In the genomic region with DNA sequence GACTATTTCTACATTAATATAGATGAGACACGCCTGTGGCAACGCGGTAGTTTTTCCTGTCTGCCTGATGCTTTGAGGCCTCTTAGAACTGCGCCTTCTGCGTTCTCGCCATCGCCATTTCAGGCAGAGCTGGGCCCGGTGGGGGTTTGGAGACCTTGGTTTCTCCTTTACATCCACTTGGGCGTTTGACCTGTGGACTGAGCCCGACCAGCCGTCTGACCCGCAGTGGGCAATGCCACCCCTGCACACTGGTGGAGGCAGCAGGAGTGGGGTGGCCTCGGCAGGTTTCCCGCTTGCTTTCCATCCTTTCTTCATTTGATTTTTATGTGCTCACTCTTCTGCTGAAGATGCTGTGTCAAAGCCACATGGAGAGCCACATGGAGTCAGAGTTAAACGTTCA, we compare ENCODE assay signal across 17 cellular contexts.
DNase-seq lines count a peak whose midpoint lies in the region; ATAC-seq and TF ChIP-seq lines count a peak whose summit lies in the region.
"Had no signal": no experiment of that assay in that cellular context is flagged by ENCODE, and none has a peak within 500 bp of the region (broad histone marks: within the 10 kb centered on the region; RNA-seq: fewer than 3 reads in every experiment).

No MANE protein-coding gene starts in this region.

- WGBS in endodermal cell (ENCODE audit: insufficient coverage in 1 of 2, insufficient read length in 1 of 2), 2 experiments, result 77 to 89% methylated on average over 5 to 15 of the region's 15 CpGs

- no peak overlapping the region for H3K9ac ChIP-seq in BLaER1 treated with 17β-estradiol and CSF1 and Interleukin-3, amounts not matched to agents 10 nM and 100 nM
- no peak overlapping the region for H3K9ac ChIP-seq in endodermal cell (ENCODE audit: extremely low read depth, low read length, poor library complexity, severe bottlenecking)

- H3K4me1 Mint-ChIP-seq in endodermal cell, result no peaks in the 10 kb centered on the region
- H3K4me1 Mint-ChIP-seq in stimulated activated effector memory CD8-positive, alpha-beta T cell treated with anti-CD3 and anti-CD28 coated beads, Interleukin-12 subunit alpha, Interleukin-12 subunit beta, amount 100 ng/mL, for 72 hours, result peaks cover 26% of the 10 kb centered on the region
- H3K4me1 Mint-ChIP-seq: GM23338 had no signal

- H3K27me3 Mint-ChIP-seq in endodermal cell (ENCODE audit: insufficient read depth), result no peaks in the 10 kb centered on the region
- H3K27me3 Mint-ChIP-seq: CD4-positive, alpha-beta memory T cell; IgD-negative memory B cell had no signal

- DNase-seq in endodermal cell (peak; percentile 23), Kasumi-1 (lab: John Stamatoyannopoulos, UW) (no peak), NCI-H1417 (lab: John Stamatoyannopoulos, UW) (no peak)
- no peak for DNase-seq in stimulated activated effector memory CD8-positive, alpha-beta T cell treated with anti-CD3 and anti-CD28 coated beads, Interleukin-12 subunit alpha, Interleukin-12 subunit beta, amount 100 ng/mL, for 72 hours (ENCODE audit: low spot score in 2 of 2)
- DNase-seq: ACHN; BE2C; CD4-positive, alpha-beta memory T cell; DMS153; DMS79; GDM1; HFFc6 had no signal

- no peak overlapping the region for H3K27ac Mint-ChIP-seq in endodermal cell
- peak overlapping the region; percentile 34 for H3K27ac Mint-ChIP-seq in stimulated activated effector memory CD8-positive, alpha-beta T cell treated with anti-CD3 and anti-CD28 coated beads, Interleukin-12 subunit alpha, Interleukin-12 subunit beta, amount 100 ng/mL, for 72 hours
- H3K27ac Mint-ChIP-seq: CD14-positive monocyte, GM23338, HFFc6 had no signal

- H3K36me3 ChIP-seq in BLaER1 treated with 17β-estradiol and CSF1 and Interleukin-3, amounts not matched to agents 10 nM and 100 nM, result peaks cover 49 to 85% (median 68%) of the 10 kb centered on the region in 11 experiments
- H3K36me3 ChIP-seq in endodermal cell (ENCODE audit: control insufficient read depth, insufficient read depth, low read length), result peaks cover 44% of the 10 kb centered on the region
- H3K36me3 ChIP-seq: BE2C had no signal

- H3K4me2 ChIP-seq in BLaER1 treated with 17β-estradiol and CSF1 and Interleukin-3, amounts not matched to agents 10 nM and 100 nM, result peak overlapping the region in 8 of 11 experiments; percentile 18 to 72 (median 57); a peak in 12 of 22 replicates
- H3K4me2 ChIP-seq: GM23338 had no signal

- no peaks in the 10 kb centered on the region for H3K9me3 Mint-ChIP-seq in endodermal cell
- H3K9me3 Mint-ChIP-seq in stimulated activated effector memory CD8-positive, alpha-beta T cell treated with anti-CD3 and anti-CD28 coated beads, Interleukin-12 subunit alpha, Interleukin-12 subunit beta, amount 100 ng/mL, for 72 hours, result no peaks in the 10 kb centered on the region
- H3K9me3 Mint-ChIP-seq: CD14-positive monocyte; CD4-positive, alpha-beta memory T cell; GM23338; HFFc6; IgD-negative memory B cell had no signal

- H4K20me1 ChIP-seq in BLaER1 treated with 17β-estradiol and CSF1 and Interleukin-3, amounts not matched to agents 10 nM and 100 nM, result peaks cover 31 to 99% (median 51%) of the 10 kb centered on the region in 11 experiments; a peak in 21 of 22 replicates

- ATAC-seq in stimulated activated effector memory CD8-positive, alpha-beta T cell treated with anti-CD3 and anti-CD28 coated beads, Interleukin-12 subunit alpha, Interleukin-12 subunit beta, amount 100 ng/mL, for 72 hours, result no peak
- ATAC-seq in GM21737 (IDR thresholded peaks at IDR 0.05; ENCODE audit: unreplicated experiment), result no peak
- ATAC-seq: GM23338, HCT116 had no signal

- H3K9me3 ChIP-seq in BLaER1 treated with 17β-estradiol and CSF1 and Interleukin-3, amounts not matched to agents 10 nM and 100 nM (replicated peaks in 1 of 11), result peaks cover 0 to 4% (median 0%) of the 10 kb centered on the region in 11 experiments; a peak in 2 of 22 replicates
- no peaks in the 10 kb centered on the region for H3K9me3 ChIP-seq in endodermal cell (ENCODE audit: control insufficient read depth, low read length)
- H3K9me3 ChIP-seq: BE2C had no signal

- no peak overlapping the region for H3K4me3 Mint-ChIP-seq in endodermal cell
- H3K4me3 Mint-ChIP-seq in stimulated activated effector memory CD8-positive, alpha-beta T cell treated with anti-CD3 and anti-CD28 coated beads, Interleukin-12 subunit alpha, Interleukin-12 subunit beta, amount 100 ng/mL, for 72 hours, result no peak overlapping the region
- H3K4me3 Mint-ChIP-seq: CD14-positive monocyte, GM23338, HFFc6, IgD-negative memory B cell had no signal

- H3K27me3 ChIP-seq in BLaER1 treated with 17β-estradiol and CSF1 and Interleukin-3, amounts not matched to agents 10 nM and 100 nM, result no peaks in the 10 kb centered on the region
- H3K27me3 ChIP-seq in endodermal cell (ENCODE audit: control insufficient read depth, insufficient read depth, low read length, poor library complexity, severe bottlenecking), result no peaks in the 10 kb centered on the region
- H3K27me3 ChIP-seq: BE2C had no signal

- H3K27ac ChIP-seq in BLaER1 treated with 17β-estradiol and CSF1 and Interleukin-3, amounts not matched to agents 10 nM and 100 nM, result no peak overlapping the region
- no peak overlapping the region for H3K27ac ChIP-seq in endodermal cell (ENCODE audit: low read depth, low read length)

- peaks cover 53% of the 10 kb centered on the region for H3K36me3 Mint-ChIP-seq in endodermal cell (ENCODE audit: low read depth)
- H3K36me3 Mint-ChIP-seq in stimulated activated effector memory CD8-positive, alpha-beta T cell treated with anti-CD3 and anti-CD28 coated beads, Interleukin-12 subunit alpha, Interleukin-12 subunit beta, amount 100 ng/mL, for 72 hours, result peaks cover 95% of the 10 kb centered on the region

- H3K4me3 ChIP-seq in BLaER1 treated with 17β-estradiol and CSF1 and Interleukin-3, amounts not matched to agents 10 nM and 100 nM, result no peak overlapping the region
- H3K4me3 ChIP-seq in endodermal cell (ENCODE audit: low read length), result no peak overlapping the region
- H3K4me3 ChIP-seq: GM23338 had no signal

- TF ChIP-seq CTCF in endodermal cell (conservative IDR thresholded peaks at IDR 0.05), result no peak

- H3K4me1 ChIP-seq in BLaER1 treated with 17β-estradiol and CSF1 and Interleukin-3, amounts not matched to agents 10 nM and 100 nM, result peaks cover 28 to 49% (median 46%) of the 10 kb centered on the region in 10 experiments
- no peaks in the 10 kb centered on the region for H3K4me1 ChIP-seq in endodermal cell (ENCODE audit: control insufficient read depth, insufficient read depth, low read length)
